8 cellular contexts compared by ENCODE assay signal in the genomic region with DNA sequence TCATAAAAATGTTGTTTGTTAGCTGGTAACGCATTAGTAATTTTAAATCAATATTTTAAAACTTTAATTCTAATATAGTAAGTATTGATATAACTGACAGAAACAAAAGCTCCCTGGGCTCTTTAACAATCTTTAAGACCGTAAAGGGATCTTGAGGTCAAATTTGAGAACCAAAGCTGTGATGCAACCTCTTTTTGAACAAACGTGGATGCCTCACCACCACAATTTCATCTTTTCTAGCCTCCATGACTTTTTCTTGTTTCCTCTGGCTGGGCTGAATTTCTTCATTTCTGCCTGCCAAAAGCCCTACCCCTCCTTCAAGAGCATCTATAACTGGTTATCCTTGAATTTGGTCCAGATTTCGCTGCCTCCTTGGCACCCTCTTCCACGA. TPM values are rescaled to one million over a fixed set of nuclear protein-coding genes. Genes with fewer than 3 reads are reported as not detected.
DNase-seq lines count a peak whose midpoint lies in the region; ATAC-seq and TF ChIP-seq lines count a peak whose summit lies in the region.

No MANE protein-coding gene starts in this region.

- peaks cover 10% of the 10 kb centered on the region for H3K9me3 Mint-ChIP-seq in activated CD4-positive, alpha-beta T cell treated with anti-CD3 and anti-CD28 coated beads, Interleukin-2, amount 10 ng/mL, durations not matched to agents 24 days and 14 days
- H3K9me3 Mint-ChIP-seq in activated naive CD8-positive, alpha-beta T cell treated with anti-CD3 and anti-CD28 coated beads, Interleukin-2, amount 10 ng/mL, durations not matched to agents 7 days and 5 days = peaks cover under 1% of the 10 kb centered on the region

- no peak for TF ChIP-seq CTCF in thoracic aorta (IDR thresholded peaks at IDR 0.05)

- peak overlapping the region; percentile 91 for H3K4me3 ChIP-seq in thoracic aorta

- H3K36me3 Mint-ChIP-seq in activated CD4-positive, alpha-beta T cell treated with anti-CD3 and anti-CD28 coated beads, Interleukin-2, amount 10 ng/mL, durations not matched to agents 24 days and 14 days (ENCODE audit: low read depth) = peaks cover 46% of the 10 kb centered on the region
- peaks cover 25% of the 10 kb centered on the region for H3K36me3 Mint-ChIP-seq in activated naive CD8-positive, alpha-beta T cell treated with anti-CD3 and anti-CD28 coated beads, Interleukin-2, amount 10 ng/mL, durations not matched to agents 7 days and 5 days

- H3K4me1 ChIP-seq in thoracic aorta (ENCODE audit: control insufficient read depth in 1 of 2, low read depth in 2 of 2) = peaks cover 7 to 8% of the 10 kb centered on the region in 2 donors

- intact Hi-C loops in activated CD4-positive, alpha-beta T cell treated with anti-CD3 and anti-CD28 coated beads, Interleukin-2, amount 10 ng/mL, durations not matched to agents 24 days and 14 days (cut with micrococcal nuclease) = loop anchor here (1.0 to 2.0 kb wide), 4 partner anchors 123 to 753 kb away; a partner anchor contains a TSS
- intact Hi-C loops in posterior cingulate gyrus (cut with DNase I) = no loop called here

- H3K9me3 ChIP-seq in thoracic aorta = no peaks in the 10 kb centered on the region

- POLR2A ChIA-PET in activated naive CD8-positive, alpha-beta T cell treated with anti-CD3 and anti-CD28 coated beads, Interleukin-2, amount 10 ng/mL, durations not matched to agents 7 days and 5 days (lab: Charles Lee) = interaction anchor here (1.3 kb wide), 1 partner anchor 13 kb away, joined by 5 read pairs; no protein-coding TSS in a partner anchor

- peak overlapping the region; percentile 86 for H3K27ac Mint-ChIP-seq in activated CD4-positive, alpha-beta T cell treated with anti-CD3 and anti-CD28 coated beads, Interleukin-2, amount 10 ng/mL, durations not matched to agents 24 days and 14 days
- peak overlapping the region; percentile 85 for H3K27ac Mint-ChIP-seq in activated naive CD8-positive, alpha-beta T cell treated with anti-CD3 and anti-CD28 coated beads, Interleukin-2, amount 10 ng/mL, durations not matched to agents 7 days and 5 days

- H3K36me3 ChIP-seq in thoracic aorta = no peaks in the 10 kb centered on the region

- H3K27ac ChIP-seq in layer of hippocampus (ENCODE audit: low read depth, low read length) (peak overlapping the region; percentile 58), thoracic aorta (peak overlapping the region; percentile 88 to 89)

- H3K27me3 ChIP-seq in layer of hippocampus (ENCODE audit: control insufficient read depth, insufficient read depth, low read length) = no peaks in the 10 kb centered on the region
- H3K27me3 ChIP-seq in thoracic aorta (replicated peaks; ENCODE audit: insufficient read depth) = no peaks in the 10 kb centered on the region

- no peak for ATAC-seq in activated naive CD8-positive, alpha-beta T cell treated with anti-CD3 and anti-CD28 coated beads, Interleukin-2, amount 10 ng/mL, durations not matched to agents 7 days and 5 days (ENCODE audit: low read depth)
- no peak for ATAC-seq in thoracic aorta (ENCODE audit: insufficient number of reproducible peaks, low FRiP score, low read depth)

- H3K4me1 Mint-ChIP-seq in activated CD4-positive, alpha-beta T cell treated with anti-CD3 and anti-CD28 coated beads, Interleukin-2, amount 10 ng/mL, durations not matched to agents 24 days and 14 days = peaks cover 49% of the 10 kb centered on the region
- H3K4me1 Mint-ChIP-seq in activated naive CD8-positive, alpha-beta T cell treated with anti-CD3 and anti-CD28 coated beads, Interleukin-2, amount 10 ng/mL, durations not matched to agents 7 days and 5 days = peaks cover 25% of the 10 kb centered on the region

- peak overlapping the region; percentile 82 for H3K4me3 Mint-ChIP-seq in activated CD4-positive, alpha-beta T cell treated with anti-CD3 and anti-CD28 coated beads, Interleukin-2, amount 10 ng/mL, durations not matched to agents 24 days and 14 days
- H3K4me3 Mint-ChIP-seq in activated naive CD8-positive, alpha-beta T cell treated with anti-CD3 and anti-CD28 coated beads, Interleukin-2, amount 10 ng/mL, durations not matched to agents 7 days and 5 days = peak overlapping the region; percentile 81

- H3K27me3 Mint-ChIP-seq in activated CD4-positive, alpha-beta T cell treated with anti-CD3 and anti-CD28 coated beads, Interleukin-2, amount 10 ng/mL, durations not matched to agents 24 days and 14 days = no peaks in the 10 kb centered on the region
- H3K27me3 Mint-ChIP-seq in activated naive CD8-positive, alpha-beta T cell treated with anti-CD3 and anti-CD28 coated beads, Interleukin-2, amount 10 ng/mL, durations not matched to agents 7 days and 5 days = no peaks in the 10 kb centered on the region

- no peak for DNase-seq in activated CD4-positive, alpha-beta T cell treated with anti-CD3 and anti-CD28 coated beads, Interleukin-2, amount 10 ng/mL, durations not matched to agents 24 days and 14 days
- DNase-seq in activated CD4-positive, alpha-beta T cell treated with anti-CD3 and anti-CD28 coated beads for 48 hours = no peak
- DNase-seq in activated naive CD8-positive, alpha-beta T cell treated with anti-CD3 and anti-CD28 coated beads, Interleukin-2, amount 10 ng/mL, durations not matched to agents 7 days and 5 days = no peak
- DNase-seq in thoracic aorta (ENCODE audit: low spot score) (no peak), posterior cingulate gyrus (no peak), HCEC 1CT (no peak)
- no peak for DNase-seq in stimulated activated CD4-positive, alpha-beta T cell treated with anti-CD3 and anti-CD28 coated beads, Interleukin-2, amount 100 ng/mL, for 48 hours

RNA-seq across cellular contexts. Expression of a gene that starts 0.6 kb away (rescaled TPM):
- 53.1 and 58.3 TPM in 2 replicates for total RNA-seq in activated CD4-positive, alpha-beta T cell treated with anti-CD3 and anti-CD28 coated beads, Interleukin-2, amount 10 ng/mL, durations not matched to agents 24 days and 14 days
- total RNA-seq in activated naive CD8-positive, alpha-beta T cell treated with anti-CD3 and anti-CD28 coated beads, Interleukin-2, amount 10 ng/mL, durations not matched to agents 7 days and 5 days = 10 to 100 TPM; 42.5 to 43.8 TPM
- total RNA-seq in thoracic aorta = 10 to 100 TPM; 12.8 to 16.4 TPM
